In genomic region chr20:49676581-49677291, GRCh38 we compare ENCODE assay signal across 8 cellular contexts. TPM values are rescaled to one million over a fixed set of nuclear protein-coding genes. Genes with fewer than 3 reads are reported as not detected.
DNase-seq lines count a peak whose midpoint lies in the region; ATAC-seq and TF ChIP-seq lines count a peak whose summit lies in the region.

No MANE protein-coding gene starts in this region.

- DNase-seq in CMK (ENCODE audit: low read depth) (peak; percentile 18), HT1080 (ENCODE audit: low read depth) (peak; percentile 71), fibroblast of pulmonary artery (ENCODE audit: low read depth) (peak; percentile 42), globus pallidus (ENCODE audit: low spot score) (no peak), KG1 (lab: John Stamatoyannopoulos, UW) (no peak)
- peak; percentile 25 to 39 for DNase-seq in activated CD4-positive, alpha-beta T cell treated with anti-CD3 and anti-CD28 coated beads for 4 hours

- no peak overlapping the region for H3K4me3 ChIP-seq in fibroblast of pulmonary artery (replicated peaks; ENCODE audit: low read depth, low read length)
- peak overlapping the region; percentile 7 to 41 (median 23) for H3K4me3 ChIP-seq in skeletal muscle tissue (ENCODE audit: low read length in 3 of 3)

- H3K36me3 ChIP-seq in skeletal muscle tissue (ENCODE audit: control insufficient read depth in 3 of 3, insufficient read depth in 3 of 3, low read length in 3 of 3) = no peaks in the 10 kb centered on the region

- H3K9me3 ChIP-seq in skeletal muscle tissue (ENCODE audit: control insufficient read depth in 3 of 3, low read length in 3 of 3) = no peaks in the 10 kb centered on the region

- peak; percentile 42 for ATAC-seq in GM19467 (IDR thresholded peaks at IDR 0.05; ENCODE audit: unreplicated experiment)

- no peaks in the 10 kb centered on the region for H3K27me3 ChIP-seq in skeletal muscle tissue (ENCODE audit: control insufficient read depth in 3 of 3, insufficient read depth in 3 of 3, low read length in 3 of 3)

- H3K27ac ChIP-seq in skeletal muscle tissue (ENCODE audit: low read depth, low read length) = peak overlapping the region; percentile 87

- peak overlapping the region in 2 of 3 donors; percentile 30 to 55 for H3K9ac ChIP-seq in skeletal muscle tissue (ENCODE audit: low read depth in 1 of 3, low read length in 3 of 3)

- no peak for TF ChIP-seq CTCF in fibroblast of pulmonary artery (IDR thresholded peaks at IDR 0.05; ENCODE audit: low read length, missing control alignments)

- H3K4me1 ChIP-seq in skeletal muscle tissue (ENCODE audit: control insufficient read depth in 3 of 3, insufficient read depth in 3 of 3, low read length in 3 of 3) = peaks cover 58 to 74% (median 68%) of the 10 kb centered on the region in 3 donors

RNA-seq across cellular contexts. Expression of gene B4GALT5, which starts 36.9 kb away (rescaled TPM):
- 27.1 and 41.7 TPM in 2 replicates for total RNA-seq in HT1080 (2014; rRNA removed; shearing (Covaris generic))
- 42.3 and 52.9 TPM in 2 replicates for polyA plus RNA-seq in HT1080 (2015; cell fraction: cytosol; rRNA removed)
- 23.5 and 24.7 TPM in 2 replicates for polyA plus RNA-seq in HT1080 (2015; cell fraction: nucleus; rRNA removed)
- total RNA-seq in skeletal muscle tissue = 14.6 TPM

Comparison
In these comparisons a context has a peak if more than half of its experiments do, and no peak if none do; other contexts are left out.
1. DNase-seq: peak in CMK (single experiment), HT1080 (single experiment), activated CD4-positive, alpha-beta T cell treated with anti-CD3 and anti-CD28 coated beads for 4 hours (2 of 2) and fibroblast of pulmonary artery (single experiment); none in globus pallidus (single experiment) and KG1 (single experiment).